In the genomic region with DNA sequence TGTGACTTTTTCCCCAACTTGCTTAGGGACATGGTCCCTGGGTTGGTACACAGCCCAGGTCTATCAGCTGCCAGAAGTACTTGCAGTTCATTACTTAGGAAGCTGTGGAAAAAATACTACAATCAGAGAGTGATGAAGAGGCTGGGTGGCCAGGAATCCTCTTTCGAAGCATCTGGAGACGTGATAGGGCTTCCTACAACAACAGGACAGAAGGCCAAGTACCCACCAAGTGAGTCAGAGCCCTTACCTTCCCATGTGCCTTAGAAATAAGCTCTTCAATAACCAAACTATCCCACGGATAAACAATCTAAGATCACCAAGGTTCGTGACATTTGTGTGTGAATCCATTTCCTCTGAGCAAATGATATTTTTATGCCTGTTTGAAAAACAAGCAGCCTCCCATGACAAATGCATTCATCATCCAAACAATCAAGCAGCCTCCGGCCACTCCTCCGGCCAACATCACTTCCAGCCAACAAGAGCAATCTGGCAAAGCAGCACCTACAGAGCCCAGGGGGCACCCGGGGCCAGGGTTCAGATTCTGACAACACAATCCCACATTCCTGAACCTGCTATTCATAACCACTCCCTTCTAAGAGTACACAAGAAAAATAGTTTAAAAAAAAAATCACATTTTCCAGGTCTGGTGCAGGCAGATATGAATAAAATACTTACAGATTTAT, we compare ENCODE assay signal across 9 cellular contexts. TPM values are rescaled to one million over a fixed set of nuclear protein-coding genes. Genes with fewer than 3 reads are reported as not detected.
A peak's percentile ranks its signal among the peaks of the same experiment; 100 is the strongest.
DNase-seq lines count a peak whose midpoint lies in the region; TF ChIP-seq lines count a peak whose summit lies in the region.
"Had no signal": no experiment of that assay in that cellular context is flagged by ENCODE, and none has a peak within 500 bp of the region (broad histone marks: within the 10 kb centered on the region; RNA-seq: fewer than 3 reads in every experiment).

No MANE protein-coding gene starts in this region.

- TF ChIP-seq CTCF in prostate gland (IDR thresholded peaks at IDR 0.05) = no peak
- TF ChIP-seq CTCF in glutamatergic neuron (IDR thresholded peaks at IDR 0.05; ENCODE audit: partially characterized antibody, unreplicated experiment) = no peak

- peaks cover 3% of the 10 kb centered on the region for H3K4me1 Mint-ChIP-seq in glutamatergic neuron (ENCODE audit: low read depth, unreplicated experiment)
- peaks cover 9 to 16% (median 14%) of the 10 kb centered on the region in 3 donors for H3K4me1 Mint-ChIP-seq in CD8-positive, alpha-beta memory T cell

- DNase-seq in DMS53 treated with DMSO at 0.1 percent for 48 hours (lab: John Stamatoyannopoulos, UW; ENCODE audit: unreplicated experiment) (peak; percentile 59), SW480 (ENCODE audit: low spot score) (peak; percentile 89), glomerular endothelial cell (ENCODE audit: extremely low read depth, low read depth, low spot score) (peak; percentile 95), prostate gland (ENCODE audit: low spot score) (no peak), UCSD-AML1 (lab: John Stamatoyannopoulos, UW; ENCODE audit: unreplicated experiment) (no peak), glutamatergic neuron (no peak), NCI-H446 (lab: John Stamatoyannopoulos, UW) (no peak)
- no peak for DNase-seq in CD8-positive, alpha-beta memory T cell
- DNase-seq: activated CD8-positive, alpha-beta memory T cell treated with anti-CD3 and anti-CD28 coated beads, Interleukin-2, amount 10 ng/mL, durations not matched to agents 7 days and 5 days had no signal

- H3K4me3 Mint-ChIP-seq in glutamatergic neuron (ENCODE audit: unreplicated experiment) = no peak overlapping the region
- H3K4me3 Mint-ChIP-seq in CD8-positive, alpha-beta memory T cell = no peak overlapping the region
- H3K4me3 Mint-ChIP-seq: activated CD8-positive, alpha-beta memory T cell treated with anti-CD3 and anti-CD28 coated beads, Interleukin-2, amount 10 ng/mL, durations not matched to agents 7 days and 5 days had no signal

- no peak overlapping the region for H3K27ac Mint-ChIP-seq in glutamatergic neuron (ENCODE audit: unreplicated experiment)
- H3K27ac Mint-ChIP-seq in CD8-positive, alpha-beta memory T cell = peak overlapping the region in 1 of 8 donors; percentile 58
- H3K27ac Mint-ChIP-seq: activated CD8-positive, alpha-beta memory T cell treated with anti-CD3 and anti-CD28 coated beads, Interleukin-2, amount 10 ng/mL, durations not matched to agents 7 days and 5 days had no signal

- no peaks in the 10 kb centered on the region for H3K9me3 ChIP-seq in prostate gland
- no peaks in the 10 kb centered on the region for H3K9me3 ChIP-seq in CD8-positive, alpha-beta memory T cell (ENCODE audit: low read length)

- TF ChIP-seq POLR2A in prostate gland (IDR thresholded peaks at IDR 0.05) = no peak

- no peak overlapping the region for H3K4me3 ChIP-seq in prostate gland
- no peak overlapping the region for H3K4me3 ChIP-seq in CD8-positive, alpha-beta memory T cell (ENCODE audit: low read length)

- H3K36me3 Mint-ChIP-seq in glutamatergic neuron (ENCODE audit: unreplicated experiment) = no peaks in the 10 kb centered on the region
- peaks cover 0 to 5% (median 0%) of the 10 kb centered on the region in 3 donors for H3K36me3 Mint-ChIP-seq in CD8-positive, alpha-beta memory T cell
- H3K36me3 Mint-ChIP-seq: activated CD8-positive, alpha-beta memory T cell treated with anti-CD3 and anti-CD28 coated beads, Interleukin-2, amount 10 ng/mL, durations not matched to agents 7 days and 5 days had no signal

- POLR2A ChIA-PET in CD8-positive, alpha-beta memory T cell (lab: Charles Lee) = no interaction called here

- CTCF ChIA-PET in CD8-positive, alpha-beta memory T cell (lab: Charles Lee) = no interaction called here

- H3K27ac ChIP-seq in prostate gland = peak overlapping the region; percentile 54 to 65
- H3K27ac ChIP-seq in CD8-positive, alpha-beta memory T cell (ENCODE audit: low read depth, low read length) = no peak overlapping the region

- no peaks in the 10 kb centered on the region for H3K36me3 ChIP-seq in prostate gland
- no peaks in the 10 kb centered on the region for H3K36me3 ChIP-seq in CD8-positive, alpha-beta memory T cell (ENCODE audit: insufficient read depth, low read length)

- H3K4me1 ChIP-seq in prostate gland (replicated peaks) = peaks cover 19% of the 10 kb centered on the region
- H3K4me1 ChIP-seq in CD8-positive, alpha-beta memory T cell (ENCODE audit: insufficient read depth, low read length) = no peaks in the 10 kb centered on the region

- intact Hi-C loops in prostate gland (cut with DNase I) = loop anchor here (5.0 kb wide), 1 partner anchor 48 kb away; no protein-coding TSS in a partner anchor

- no peaks in the 10 kb centered on the region for H3K27me3 Mint-ChIP-seq in glutamatergic neuron (ENCODE audit: unreplicated experiment)
- peaks cover 6 to 40% of the 10 kb centered on the region in 2 donors for H3K27me3 Mint-ChIP-seq in CD8-positive, alpha-beta memory T cell

- WGBS in prostate gland = 30% methylated on average over 7 of the region's 7 CpGs

- H3K27me3 ChIP-seq in prostate gland (replicated peaks; ENCODE audit: insufficient read depth) = no peaks in the 10 kb centered on the region
- no peaks in the 10 kb centered on the region for H3K27me3 ChIP-seq in CD8-positive, alpha-beta memory T cell (ENCODE audit: insufficient read depth, low read length, poor library complexity, severe bottlenecking)

- H3K9me3 Mint-ChIP-seq in glutamatergic neuron (ENCODE audit: unreplicated experiment) = peaks cover under 1% of the 10 kb centered on the region
- H3K9me3 Mint-ChIP-seq in CD8-positive, alpha-beta memory T cell = no peaks in the 10 kb centered on the region

RNA-seq across cellular contexts. Expression of gene TBC1D8, which starts 26.4 kb away (rescaled TPM):
- total RNA-seq in glomerular endothelial cell = 52.3 and 65.9 TPM in 2 replicates
- total RNA-seq in prostate gland = 100 to 1,000 TPM in 1 of 2 donors, 10 to 100 TPM in 1; 86.1 to 149 TPM
- 14.6 TPM for total RNA-seq in glutamatergic neuron (ENCODE audit: unreplicated experiment)
- total RNA-seq in CD8-positive, alpha-beta memory T cell = under 1 TPM; 0.55 to 0.89 TPM
- polyA plus RNA-seq in CD8-positive, alpha-beta memory T cell = 0.69 TPM

Comparison
In these comparisons a context has a peak if more than half of its experiments do, and no peak if none do; other contexts are left out.
1. DNase-seq: peak in DMS53 treated with DMSO at 0.1 percent for 48 hours (single experiment), SW480 (single experiment) and glomerular endothelial cell (single experiment); none in prostate gland (single experiment), UCSD-AML1 (single experiment), glutamatergic neuron (single experiment), NCI-H446 (0 of 2) and CD8-positive, alpha-beta memory T cell (0 of 5).